23 cellular contexts compared by ENCODE assay signal in genomic region chr12:51214895-51215294, GRCh38.
"Had no signal": no experiment of that assay in that cellular context is flagged by ENCODE, and none has a peak within 500 bp of the region (broad histone marks: within the 10 kb centered on the region; RNA-seq: fewer than 3 reads in every experiment).

No MANE protein-coding gene starts in this region.

- H3K4me3 ChIP-seq: MG63, SJCRH30 had no signal

- H3K27ac ChIP-seq: HL-60, RWPE1, SJCRH30 had no signal

- H3K36me3 ChIP-seq: SJCRH30 had no signal

- H3K9me3 ChIP-seq: MG63, SJCRH30 had no signal

- ATAC-seq: Panc1, PC-3, SK-N-SH treated with all-trans-retinoic acid at 6 μM for 48 hours had no signal

- H3K27me3 ChIP-seq: MG63, SJCRH30 had no signal

- FAIRE-seq: HTR-8/SVneo had no signal

- DNase-seq: Karpas-422, KG1, MG63, NCI-H1092, NCI-H1105 treated with DMSO at 0.1 percent for 48 hours, NCI-H1417 treated with DMSO at 0.1 percent for 48 hours, NCI-H146, NCI-H1694 treated with DMSO at 0.1 percent for 48 hours, NCI-H1930, NCI-H2081, NCI-H2107, NCI-H2227 treated with DMSO at 0.1 percent for 48 hours, NCI-H524 treated with DMSO at 0.1 percent for 48 hours, NCI-H69, NCI-H774, PC-3, SHP77, SJCRH30 had no signal
